Comparison of ENCODE assay signal across 16 cellular contexts in genomic region chr5:86463339-86463738, GRCh38.
DNase-seq lines count a peak whose midpoint lies in the region; ATAC-seq and TF ChIP-seq lines count a peak whose summit lies in the region.
"Had no signal": no experiment of that assay in that cellular context is flagged by ENCODE, and none has a peak within 500 bp of the region (broad histone marks: within the 10 kb centered on the region; RNA-seq: fewer than 3 reads in every experiment).

No MANE protein-coding gene starts in this region.

- no TSS peak for BruUV-seq in PC-3 (replicated peaks; lab: Mats Ljungman, UMichigan)

- no peak overlapping the region for H2BK120ac ChIP-seq in H9 (ENCODE audit: low read depth, low read length, poor library complexity, severe bottlenecking)

- H2BK15ac ChIP-seq in H9 (ENCODE audit: low read depth, low read length), result no peak overlapping the region

- no peak overlapping the region for H2BK12ac ChIP-seq in H9 (ENCODE audit: insufficient read length, low read depth, low read length)

- TF ChIP-seq POLR2A in esophagus squamous epithelium (IDR thresholded peaks at IDR 0.05), result no peak

- POLR2A ChIA-PET in PC-3 (lab: Charles Lee; ENCODE audit: unreplicated experiment), result no interaction called here

- H3K9me2 ChIP-seq in PC-3 (replicated peaks; ENCODE audit: low read length), result no peaks in the 10 kb centered on the region

- H3K56ac ChIP-seq in H9 (ENCODE audit: insufficient read length, low read depth, low read length), result no peak overlapping the region

- H3K23ac ChIP-seq in H9 (ENCODE audit: insufficient read length, low read depth, low read length), result no peak overlapping the region

- H3K36me3 ChIP-seq in PC-3 (ENCODE audit: low read depth, low read length), result peaks cover 2% of the 10 kb centered on the region; the same call in 1 of the 2 replicates
- H3K36me3 ChIP-seq in iPS DF 6.9 (ENCODE audit: control insufficient read depth, insufficient read depth, low read length), result no peaks in the 10 kb centered on the region
- H3K36me3 ChIP-seq in esophagus squamous epithelium, result no peaks in the 10 kb centered on the region
- H3K36me3 ChIP-seq: suprapubic skin had no signal

- H2AK5ac ChIP-seq in H9 (ENCODE audit: insufficient read length, low read length), result no peak overlapping the region

- no peaks in the 10 kb centered on the region for H3K79me1 ChIP-seq in H9 (ENCODE audit: insufficient read depth, low read depth, low read length, poor library complexity, severe bottlenecking)

- intact Hi-C loops in PC-3 (cut with micrococcal nuclease) (no loop called here), left colon (cut with DNase I, micrococcal nuclease) (no loop called here), esophagus squamous epithelium (cut with DNase I) (no loop called here)

- no peak overlapping the region for H2BK5ac ChIP-seq in H9 (ENCODE audit: insufficient read length, low read length)

- TF ChIP-seq CTCF in H9 (conservative IDR thresholded peaks at IDR 0.05), result peak; percentile 72
- peak; percentile 62 for TF ChIP-seq CTCF in PC-3 (conservative IDR thresholded peaks at IDR 0.05; ENCODE audit: low read depth, low read length)
- no peak for TF ChIP-seq CTCF in esophagus squamous epithelium (IDR thresholded peaks at IDR 0.05)

- peak; percentile 62 for ATAC-seq in PC-3
- ATAC-seq in left colon, result no peak
- ATAC-seq in HG02759 (IDR thresholded peaks at IDR 0.05; ENCODE audit: unreplicated experiment), result no peak

- no peak overlapping the region for H4K5ac ChIP-seq in H9 (ENCODE audit: insufficient read length, low read depth, low read length)

- no peaks in the 10 kb centered on the region for H3K79me2 ChIP-seq in H9 (ENCODE audit: insufficient read depth, low read length)
- no peaks in the 10 kb centered on the region for H3K79me2 ChIP-seq in PC-3 (ENCODE audit: low read length)

- peaks cover 14 to 15% of the 10 kb centered on the region in 2 experiments; a peak in 3 of 4 replicates for H3K4me1 Mint-ChIP-seq in H9
- H3K4me1 Mint-ChIP-seq: activated CD4-positive, alpha-beta T cell treated with anti-CD3 and anti-CD28 coated beads, Interleukin-2, amount 10 ng/mL, durations not matched to agents 24 days and 14 days had no signal

- no peak overlapping the region for H3T11ph ChIP-seq in H9 (ENCODE audit: low read length)

- no peak overlapping the region for H4K91ac ChIP-seq in H9 (ENCODE audit: insufficient read length, low read depth, low read length)

- H3K4me1 ChIP-seq in H9 (ENCODE audit: insufficient read depth, low read length) (no peaks in the 10 kb centered on the region), PC-3 (ENCODE audit: insufficient read depth, low read length) (peaks cover 33% of the 10 kb centered on the region), iPS DF 6.9 (ENCODE audit: control insufficient read depth, insufficient read depth, low read length) (no peaks in the 10 kb centered on the region; the same call in none of the 2 replicates), esophagus squamous epithelium (no peaks in the 10 kb centered on the region)
- H3K4me1 ChIP-seq: suprapubic skin had no signal

- peaks cover 26 to 31% of the 10 kb centered on the region in 2 experiments for H3K9me3 Mint-ChIP-seq in H9

- H3K27ac ChIP-seq in H9 (ENCODE audit: insufficient read length, low read depth, low read length) (no peak overlapping the region), PC-3 (ENCODE audit: low read length) (no peak overlapping the region), iPS DF 6.9 (ENCODE audit: low read length) (no peak overlapping the region), esophagus squamous epithelium (no peak overlapping the region)
- H3K27ac ChIP-seq: suprapubic skin had no signal

- no peak overlapping the region for H4K8ac ChIP-seq in H9 (replicated peaks; ENCODE audit: insufficient read length, low read depth, low read length)

- H3K36me3 Mint-ChIP-seq in H9 (ENCODE audit: insufficient read depth in 1 of 3, low read depth in 3 of 3), result peaks cover 16 to 27% (median 21%) of the 10 kb centered on the region in 3 experiments

- H3K27me3 ChIP-seq in H9 (ENCODE audit: insufficient read depth, low read length) (no peaks in the 10 kb centered on the region), PC-3 (ENCODE audit: low read length) (no peaks in the 10 kb centered on the region), iPS DF 6.9 (ENCODE audit: control insufficient read depth, insufficient read depth, low read length) (no peaks in the 10 kb centered on the region), esophagus squamous epithelium (no peaks in the 10 kb centered on the region)
- H3K27me3 ChIP-seq: suprapubic skin had no signal

- peak overlapping the region; percentile 68 for H2AFZ ChIP-seq in H9 (ENCODE audit: low read length)
- no peak overlapping the region for H2AFZ ChIP-seq in PC-3 (ENCODE audit: low read length)

- H4K20me1 ChIP-seq in H9 (ENCODE audit: control insufficient read depth, insufficient read depth, insufficient read length), result no peaks in the 10 kb centered on the region
- H4K20me1 ChIP-seq in PC-3 (ENCODE audit: low read length), result no peaks in the 10 kb centered on the region

- H3K14ac ChIP-seq in H9 (ENCODE audit: insufficient read depth, low read length), result no peak overlapping the region

- H3K4me3 ChIP-seq in PC-3 (ENCODE audit: low read length) (no peak overlapping the region), iPS DF 6.9 (ENCODE audit: low read length) (no peak overlapping the region), esophagus squamous epithelium (no peak overlapping the region)
- H3K4me3 ChIP-seq: suprapubic skin had no signal

- no peaks in the 10 kb centered on the region for H3K27me3 Mint-ChIP-seq in H9 (ENCODE audit: low read depth)
- H3K27me3 Mint-ChIP-seq: activated CD4-positive, alpha-beta T cell treated with anti-CD3 and anti-CD28 coated beads, Interleukin-2, amount 10 ng/mL, durations not matched to agents 24 days and 14 days had no signal

- H3K27ac Mint-ChIP-seq in H9, result peak overlapping the region in 1 of 3 experiments; percentile 62; a peak in 1 of 7 replicates
- H3K27ac Mint-ChIP-seq: activated CD4-positive, alpha-beta T cell treated with anti-CD3 and anti-CD28 coated beads, Interleukin-2, amount 10 ng/mL, durations not matched to agents 24 days and 14 days had no signal

- DNase-seq in D341Med (ENCODE audit: low spot score) (peak; percentile 9), H9 (peak; percentile 73), PC-3 (peak; percentile 61), iPS DF 6.9 (ENCODE audit: low read depth, low spot score) (peak; percentile 58), left colon (no peak), esophagus squamous epithelium (lab: John Stamatoyannopoulos, UW) (no peak), NCI-H1092 (lab: John Stamatoyannopoulos, UW) (no peak)
- DNase-seq: activated CD4-positive, alpha-beta T cell treated with anti-CD3 and anti-CD28 coated beads, Interleukin-2, amount 10 ng/mL, durations not matched to agents 24 days and 14 days; anterior cingulate cortex; cerebellar nuclear complex; NCI-H1048; NCI-H2081 treated with DMSO at 0.1 percent for 48 hours; stimulated activated CD4-positive, alpha-beta T cell treated with anti-CD3 and anti-CD28 coated beads, Interleukin-12 subunit alpha, Interleukin-12 subunit beta, amount 100 ng/mL, for 4 hours had no signal

- H3K23me2 ChIP-seq in H9 (ENCODE audit: insufficient read length, low read depth, low read length, poor library complexity, severe bottlenecking), result no peaks in the 10 kb centered on the region

- no peak overlapping the region for H3K4me3 Mint-ChIP-seq in H9
- H3K4me3 Mint-ChIP-seq: activated CD4-positive, alpha-beta T cell treated with anti-CD3 and anti-CD28 coated beads, Interleukin-2, amount 10 ng/mL, durations not matched to agents 24 days and 14 days; neural crest cell had no signal

- peaks cover 6% of the 10 kb centered on the region for H3K9me3 ChIP-seq in H9 (ENCODE audit: control insufficient read depth, low read depth, low read length)
- peaks cover 11% of the 10 kb centered on the region for H3K9me3 ChIP-seq in PC-3 (ENCODE audit: low read length)
- H3K9me3 ChIP-seq in iPS DF 6.9 (ENCODE audit: control insufficient read depth, insufficient read depth, low read length), result no peaks in the 10 kb centered on the region; the same call in 1 of the 2 replicates
- H3K9me3 ChIP-seq in esophagus squamous epithelium, result peaks cover 0 to 23% (median 20%) of the 10 kb centered on the region in 3 donors

- no peak overlapping the region for H3K4ac ChIP-seq in H9 (ENCODE audit: low read depth, low read length)

- H3K18ac ChIP-seq in H9 (ENCODE audit: insufficient read length, low read depth, low read length), result no peak overlapping the region

- H2BK20ac ChIP-seq in H9 (ENCODE audit: low read depth, low read length, poor library complexity, severe bottlenecking), result no peak overlapping the region

- H3K9ac ChIP-seq in H9 (ENCODE audit: extremely low read depth, insufficient read length, low read length), result no peak overlapping the region
- no peak overlapping the region for H3K9ac ChIP-seq in PC-3 (ENCODE audit: low read length)

- H3K4me2 ChIP-seq in H9 (ENCODE audit: insufficient read depth, insufficient read length, low read length), result no peak overlapping the region
- H3K4me2 ChIP-seq in PC-3 (ENCODE audit: low read length), result peak overlapping the region; percentile 10; the same call in 1 of the 2 replicates

- no peaks in the 10 kb centered on the region for H3F3A ChIP-seq in PC-3 (ENCODE audit: low read length, unreplicated experiment)

- CTCF ChIA-PET in PC-3 (lab: Charles Lee), result no interaction called here

- no CpG with 5 or more reads among the region's 2 CpGs for WGBS in H9 (ENCODE audit: extremely low coverage, insufficient read length, low lambda C conversion rate)
- no CpG with 5 or more reads among the region's 2 CpGs for WGBS in iPS DF 6.9 (ENCODE audit: insufficient coverage, insufficient read length)
- WGBS in esophagus squamous epithelium, 2 donors, result 52 to 70% methylated on average over 2 of the region's 2 CpGs

Comparison
In these comparisons a context has a peak if more than half of its experiments do, and no peak if none do; other contexts are left out.
1. DNase-seq: peak in D341Med (single experiment), H9 (single experiment), PC-3 (single experiment) and iPS DF 6.9 (single experiment); none in left colon (0 of 2), esophagus squamous epithelium (single experiment) and NCI-H1092 (single experiment).
2. CTCF ChIP-seq: peak in H9 (single experiment) and PC-3 (single experiment); none in esophagus squamous epithelium (0 of 6).